ENCODE assay signal across 6 cellular contexts in genomic region chr12:8285681-8286080, GRCh38. TPM values are rescaled to one million over a fixed set of nuclear protein-coding genes. Genes with fewer than 3 reads are reported as not detected.
"Had no signal": no experiment of that assay in that cellular context is flagged by ENCODE, and none has a peak within 500 bp of the region (broad histone marks: within the 10 kb centered on the region; RNA-seq: fewer than 3 reads in every experiment).

No MANE protein-coding gene starts in this region.

RNA-seq across cellular contexts. Expression of gene FAM90A1, which starts 58.3 kb away (rescaled TPM):
- total RNA-seq: dermis microvascular lymphatic vessel endothelial cell, gastroesophageal sphincter, hepatocyte, left ventricle myocardium superior, osteocyte, thoracic aorta had no signal
